24 cellular contexts compared by ENCODE assay signal in genomic region chr13:109979186-109979585, GRCh38.
A peak's percentile ranks its signal among the peaks of the same experiment; 100 is the strongest.
DNase-seq lines count a peak whose midpoint lies in the region; ATAC-seq, FAIRE-seq and TF ChIP-seq lines count a peak whose summit lies in the region.
"Had no signal": no experiment of that assay in that cellular context is flagged by ENCODE, and none has a peak within 500 bp of the region (broad histone marks: within the 10 kb centered on the region; RNA-seq: fewer than 3 reads in every experiment).

No MANE protein-coding gene starts in this region.

- H3K4ac ChIP-seq in H1 (replicated peaks; ENCODE audit: insufficient read length, low read depth, low read length), result no peak overlapping the region
- no peak overlapping the region for H3K4ac ChIP-seq in mesenchymal stem cell (ENCODE audit: low read depth in 1 of 2, low read length in 2 of 2)

- no peak overlapping the region for H4K5ac ChIP-seq in H1 (ENCODE audit: insufficient read length, low read depth, low read length)

- H3K9me3 ChIP-seq in HCT116 (ENCODE audit: control insufficient read depth in 1 of 2, insufficient read depth in 1 of 2, low read depth in 1 of 2, low read length in 2 of 2), result no peaks in the 10 kb centered on the region
- no peaks in the 10 kb centered on the region for H3K9me3 ChIP-seq in OCI-LY3 (ENCODE audit: insufficient read depth, low read length)
- H3K9me3 ChIP-seq in H1 (ENCODE audit: insufficient read depth in 2 of 2, low read depth in 1 of 2, low read length in 1 of 2), result no peaks in the 10 kb centered on the region
- H3K9me3 ChIP-seq in mesenchymal stem cell (ENCODE audit: control insufficient read depth, low read length), result no peaks in the 10 kb centered on the region
- H3K9me3 ChIP-seq: BLaER1, left ventricle myocardium inferior, testis had no signal

- H4K8ac ChIP-seq in H1 (ENCODE audit: extremely low read depth, insufficient read depth, low read length) (no peak overlapping the region), mesenchymal stem cell (ENCODE audit: low read length) (no peak overlapping the region)

- H3K4me2 ChIP-seq in HCT116 (ENCODE audit: low read length), result no peak overlapping the region
- peak overlapping the region; percentile 34 for H3K4me2 ChIP-seq in OCI-LY3 (ENCODE audit: low read length)
- no peak overlapping the region for H3K4me2 ChIP-seq in H1 (ENCODE audit: insufficient read depth in 1 of 2, low read depth in 2 of 2, low read length in 2 of 2)
- H3K4me2 ChIP-seq in mesenchymal stem cell (ENCODE audit: low read length, poor library complexity, severe bottlenecking), result no peak overlapping the region
- H3K4me2 ChIP-seq: BLaER1 had no signal

- DNase-seq in HCT116 (ENCODE audit: low read depth, low spot score) (peak; percentile 2), H1 (ENCODE audit: low read depth in 1 of 2, low spot score in 2 of 2) (no peak), mesenchymal stem cell (no peak), HTR-8/SVneo (ENCODE audit: insufficient read length, low spot score) (no peak), NCI-H526 (lab: John Stamatoyannopoulos, UW) (no peak)
- DNase-seq: activated CD4-positive, alpha-beta memory T cell treated with anti-CD3 and anti-CD28 coated beads, Interleukin-2, amount 10 ng/mL, durations not matched to agents 7 days and 5 days; activated CD4-positive, CD25-positive, alpha-beta regulatory T cell treated with anti-CD3 and anti-CD28 coated beads, Interleukin-2, amount 50 U/mL, for 72 hours; activated CD8-positive, alpha-beta memory T cell treated with anti-CD3 and anti-CD28 coated beads, Interleukin-2, amount 50 U/mL, for 4 hours; activated naive CD4-positive, alpha-beta T cell treated with anti-CD3 and anti-CD28 coated beads for 36 hours; amniotic stem cell; DMS153; effector CD4-positive, alpha-beta T cell; left ventricle myocardium inferior; NCI-H2171; SHP77; small intestine; stimulated activated naive CD4-positive, alpha-beta T cell treated with Interleukin-2 at 50 U/mL for 16 hours; T-helper 2 cell; testis had no signal

- H2BK15ac ChIP-seq in H1 (ENCODE audit: low read length), result no peak overlapping the region
- no peak overlapping the region for H2BK15ac ChIP-seq in mesenchymal stem cell (ENCODE audit: low read depth, poor library complexity, severe bottlenecking)

- TF ChIP-seq POLR2A in HCT116 (IDR thresholded peaks at IDR 0.05; ENCODE audit: borderline replicate concordance, extremely low read depth, insufficient read depth, insufficient read length) (no peak), H1 (IDR thresholded peaks at IDR 0.05; ENCODE audit: control extremely low read depth in 1 of 2, low read depth in 2 of 2, low read length in 2 of 2) (no peak)

- H2AK5ac ChIP-seq in H1 (ENCODE audit: low read depth, low read length), result no peak overlapping the region
- peak overlapping the region; percentile 19 for H2AK5ac ChIP-seq in mesenchymal stem cell (ENCODE audit: low read length, severe bottlenecking)

- H3K4me1 ChIP-seq in HCT116 (ENCODE audit: control insufficient read depth in 1 of 2, insufficient read depth in 2 of 2, low read length in 2 of 2) (peaks cover 0 to 7% of the 10 kb centered on the region in 2 experiments; a peak in 1 of 4 replicates), OCI-LY3 (ENCODE audit: low read length) (peaks cover 30% of the 10 kb centered on the region), H1 (replicated peaks in 1 of 4; ENCODE audit: control insufficient read depth in 3 of 4, insufficient read depth in 4 of 4, low read length in 3 of 4) (no peaks in the 10 kb centered on the region), mesenchymal stem cell (ENCODE audit: control insufficient read depth, insufficient read depth, low read depth, low read length) (no peaks in the 10 kb centered on the region)
- H3K4me1 ChIP-seq: parathyroid adenoma, testis had no signal

- TF ChIP-seq CTCF in HCT116 (IDR thresholded peaks at IDR 0.05 in 2 of 3, conservative IDR thresholded peaks at IDR 0.05 in 1 of 3; ENCODE audit: borderline replicate concordance in 1 of 3, insufficient read depth in 1 of 3, low read depth in 2 of 3, low read length in 2 of 3) (no peak), OCI-LY3 (IDR thresholded peaks at IDR 0.05; ENCODE audit: low read depth, low read length) (no peak), H1 (IDR thresholded peaks at IDR 0.05; ENCODE audit: control extremely low read depth in 1 of 3, insufficient read depth in 1 of 3, low read depth in 1 of 3, low read length in 3 of 3) (no peak)

- H3K27ac ChIP-seq in HCT116 (ENCODE audit: low read depth, low read length), result no peak overlapping the region
- no peak overlapping the region for H3K27ac ChIP-seq in OCI-LY3 (ENCODE audit: low read length)
- no peak overlapping the region for H3K27ac ChIP-seq in H1 (ENCODE audit: low read depth, low read length)
- H3K27ac ChIP-seq in mesenchymal stem cell (ENCODE audit: low read length, poor library complexity, severe bottlenecking), result no peak overlapping the region
- H3K27ac ChIP-seq: BLaER1, left ventricle myocardium inferior, parathyroid adenoma, testis had no signal

- H3K79me1 ChIP-seq in H1 (ENCODE audit: low read depth, low read length) (no peaks in the 10 kb centered on the region), mesenchymal stem cell (replicated peaks; ENCODE audit: low read length, poor library complexity, severe bottlenecking) (no peaks in the 10 kb centered on the region)

- POLR2A ChIA-PET in HCT116 (lab: Charles Lee), result interaction anchor here (0.7 kb wide), 1 partner anchor 111 kb away, joined by 3 read pairs; no protein-coding TSS in a partner anchor
- POLR2A ChIA-PET in H1 (lab: Charles Lee; ENCODE audit: partially characterized antibody), result no interaction called here

- H3K9ac ChIP-seq in HCT116 (ENCODE audit: low read length) (no peak overlapping the region), OCI-LY3 (ENCODE audit: low read length) (no peak overlapping the region), H1 (replicated peaks in 1 of 4; ENCODE audit: extremely low read depth in 1 of 4, low read depth in 3 of 4, low read length in 3 of 4) (no peak overlapping the region), mesenchymal stem cell (ENCODE audit: low read length) (no peak overlapping the region)
- H3K9ac ChIP-seq: BLaER1, parathyroid adenoma had no signal

- no peaks in the 10 kb centered on the region for H4K20me1 ChIP-seq in HCT116 (ENCODE audit: insufficient read depth)
- no peaks in the 10 kb centered on the region for H4K20me1 ChIP-seq in OCI-LY3 (ENCODE audit: insufficient read depth, low read length)
- H4K20me1 ChIP-seq in H1 (replicated peaks in 1 of 2; ENCODE audit: control insufficient read depth in 1 of 2, insufficient read depth in 2 of 2, low read length in 2 of 2), result no peaks in the 10 kb centered on the region
- H4K20me1 ChIP-seq: BLaER1 had no signal

- CTCF ChIA-PET in HCT116 (lab: Charles Lee) (no interaction called here), H1 (lab: Charles Lee; ENCODE audit: partially characterized antibody) (no interaction called here)

- WGBS in H1 (ENCODE audit: extremely low coverage in 1 of 2, insufficient coverage in 1 of 2, insufficient read length in 1 of 2, insufficient replicate concordance in 2 of 2, low coverage in 1 of 2, low lambda C conversion rate in 2 of 2, missing lambda C conversion rate in 1 of 2), 2 experiments, result 85% methylated on average over 6 of the region's 6 CpGs; no CpG with 5 or more reads in 1 of the 2 experiments
- WGBS in mesenchymal stem cell, result 84% methylated on average over 4 of the region's 6 CpGs

- TF ChIP-seq RAD21 in HCT116 (IDR thresholded peaks at IDR 0.05; ENCODE audit: low read depth) (no peak), H1 (IDR thresholded peaks at IDR 0.05 in 1 of 2, conservative IDR thresholded peaks at IDR 0.05 in 1 of 2; ENCODE audit: low read depth in 2 of 2, low read length in 2 of 2) (no peak)

- no peaks in the 10 kb centered on the region for H3K23me2 ChIP-seq in H1 (ENCODE audit: low read depth, low read length)

- H3K18ac ChIP-seq in H1 (ENCODE audit: extremely low read depth, low read length) (no peak overlapping the region), mesenchymal stem cell (ENCODE audit: low read depth in 1 of 2, low read length in 2 of 2) (no peak overlapping the region)

- H3K79me2 ChIP-seq in HCT116 (ENCODE audit: insufficient read depth, low read length) (no peaks in the 10 kb centered on the region), OCI-LY3 (ENCODE audit: low read length) (no peaks in the 10 kb centered on the region), H1 (ENCODE audit: control insufficient read depth in 1 of 2, insufficient read depth in 2 of 2, low read length in 2 of 2) (no peaks in the 10 kb centered on the region)
- H3K79me2 ChIP-seq: parathyroid adenoma had no signal

- no peak overlapping the region for H4K91ac ChIP-seq in H1 (replicated peaks; ENCODE audit: insufficient read length, low read length)
- no peak overlapping the region for H4K91ac ChIP-seq in mesenchymal stem cell (ENCODE audit: low read length)

- intact Hi-C loops in HCT116 (cut with micrococcal nuclease), result no loop called here

- H2BK20ac ChIP-seq in H1 (ENCODE audit: low read length), result no peak overlapping the region

- RAD21 ChIA-PET in HCT116 (lab: Charles Lee; ENCODE audit: low non-redundant PET in 1 of 2, low total read pairs in 2 of 2, uncharacterized antibody in 2 of 2, unreplicated experiment in 2 of 2), result no interaction called here

- FAIRE-seq in H1 (lab: Jason Lieb, UNC), result no peak
- no peak for FAIRE-seq in HTR-8/SVneo (lab: Jason Lieb, UNC)
- FAIRE-seq: small intestine had no signal

- H2BK12ac ChIP-seq in H1 (ENCODE audit: low read depth, low read length) (no peak overlapping the region), mesenchymal stem cell (ENCODE audit: low read length in 2 of 2) (no peak overlapping the region)

- H3K27me3 ChIP-seq in HCT116 (ENCODE audit: insufficient read depth, low read length), result no peaks in the 10 kb centered on the region
- no peaks in the 10 kb centered on the region for H3K27me3 ChIP-seq in OCI-LY3 (ENCODE audit: low read depth, low read length)
- H3K27me3 ChIP-seq in H1 (replicated peaks in 1 of 4; ENCODE audit: control insufficient read depth in 3 of 4, extremely low read depth in 1 of 4, insufficient read depth in 3 of 4, low read length in 3 of 4), result no peaks in the 10 kb centered on the region
- H3K27me3 ChIP-seq in mesenchymal stem cell (ENCODE audit: control insufficient read depth in 1 of 2, insufficient read depth in 1 of 2, low read length in 2 of 2), result no peaks in the 10 kb centered on the region
- H3K27me3 ChIP-seq: BLaER1, testis had no signal

- no TSS peak for BruUV-seq in HCT116 (replicated peaks; lab: Mats Ljungman, UMichigan)

- H3K36me3 ChIP-seq in HCT116 (ENCODE audit: control insufficient read depth in 1 of 2, insufficient read depth in 2 of 2, low read length in 2 of 2), result no peaks in the 10 kb centered on the region
- H3K36me3 ChIP-seq in OCI-LY3 (replicated peaks; ENCODE audit: low read depth, low read length), result no peaks in the 10 kb centered on the region
- H3K36me3 ChIP-seq in H1 (ENCODE audit: control insufficient read depth in 2 of 4, insufficient read depth in 4 of 4, low read length in 3 of 4), result no peaks in the 10 kb centered on the region
- H3K36me3 ChIP-seq in mesenchymal stem cell (ENCODE audit: control insufficient read depth in 1 of 2, insufficient read depth in 2 of 2, low read depth in 1 of 2, low read length in 2 of 2), result no peaks in the 10 kb centered on the region
- H3K36me3 ChIP-seq: BLaER1, left ventricle myocardium inferior had no signal

- no peak for TF ChIP-seq EP300 in H1 (IDR thresholded peaks at IDR 0.05; ENCODE audit: borderline replicate concordance in 1 of 2, low read depth in 2 of 2, low read length in 2 of 2)

- no peak overlapping the region for H3K56ac ChIP-seq in H1 (replicated peaks; ENCODE audit: insufficient read length, low read depth, low read length)

- H3K9me2 ChIP-seq in HCT116 (ENCODE audit: insufficient read depth), result no peaks in the 10 kb centered on the region

- H2BK120ac ChIP-seq in H1 (replicated peaks; ENCODE audit: low read depth, low read length), result no peak overlapping the region
- no peak overlapping the region for H2BK120ac ChIP-seq in mesenchymal stem cell (ENCODE audit: low read depth, low read length)

- H3K23ac ChIP-seq in H1 (ENCODE audit: insufficient read length) (no peak overlapping the region), mesenchymal stem cell (ENCODE audit: low read length in 2 of 2) (no peak overlapping the region)

- H2AFZ ChIP-seq in HCT116 (ENCODE audit: low read depth, low read length, poor library complexity, severe bottlenecking) (no peak overlapping the region), OCI-LY3 (ENCODE audit: low read depth, low read length) (no peak overlapping the region), H1 (ENCODE audit: low read length) (peak overlapping the region; percentile 71; the same call in 1 of the 2 replicates), mesenchymal stem cell (ENCODE audit: low read depth, low read length) (no peak overlapping the region)
- H2AFZ ChIP-seq: parathyroid adenoma had no signal

- H3K4me3 ChIP-seq in HCT116 (replicated peaks in 1 of 2; ENCODE audit: low read depth in 1 of 2, low read length in 2 of 2) (no peak overlapping the region), OCI-LY3 (ENCODE audit: low read length) (0 out of 2 replicates have a peak overlapping the region, but pooled peaks have one; percentile 15), H1 (ENCODE audit: extremely low read depth in 1 of 4, insufficient read depth in 2 of 4, low read depth in 3 of 4, low read length in 4 of 4) (no peak overlapping the region), mesenchymal stem cell (ENCODE audit: insufficient read depth in 1 of 2, low read depth in 1 of 2, low read length in 2 of 2) (no peak overlapping the region)
- H3K4me3 ChIP-seq: BLaER1, left ventricle myocardium inferior, testis had no signal

- ATAC-seq in HCT116 (peak; percentile 61), HG03039 (IDR thresholded peaks at IDR 0.05; ENCODE audit: unreplicated experiment) (no peak), GM21367 (IDR thresholded peaks at IDR 0.05; ENCODE audit: unreplicated experiment) (no peak)

- H2BK5ac ChIP-seq in H1 (ENCODE audit: low read depth, low read length), result no peak overlapping the region
- H2BK5ac ChIP-seq in mesenchymal stem cell (ENCODE audit: low read depth, low read length, poor library complexity, severe bottlenecking), result no peak overlapping the region

- H3K14ac ChIP-seq in H1 (ENCODE audit: insufficient read length) (no peak overlapping the region), mesenchymal stem cell (ENCODE audit: low read length in 2 of 2) (peak overlapping the region in 1 of 2 experiments; percentile 86)

Comparison
In these comparisons a context has a peak if more than half of its experiments do, and no peak if none do; other contexts are left out.
1. Of the 16 proteins assayed by ChIP-seq in both H1 and HCT116: peak only in H1: none; only in HCT116: FOSL1, JUND and MAX; in both: none; in neither: 13.